ENCODE assay signal across 8 cellular contexts in genomic region chr3:19946832-19947548, GRCh38. TPM values are rescaled to one million over a fixed set of nuclear protein-coding genes. Genes with fewer than 3 reads are reported as not detected.
DNase-seq lines count a peak whose midpoint lies in the region; ATAC-seq and TF ChIP-seq lines count a peak whose summit lies in the region.

RAB5A (plus strand) TSS chr3:19947097; CDS start chr3:19950899, 3,802 bp downstream.

- H3K36me3 ChIP-seq in SK-N-SH (replicated peaks in 1 of 2; ENCODE audit: control insufficient read depth in 1 of 2, insufficient read depth in 2 of 2, low read length in 1 of 2) (peaks cover 15 to 18% of the 10 kb centered on the region in 2 experiments), gastroesophageal sphincter (peaks cover 0 to 3% of the 10 kb centered on the region in 2 donors)

- H3K9ac ChIP-seq in SK-N-SH = peak within 1 kb of the TSS; percentile 94

- H3K4me1 ChIP-seq in SK-N-SH (ENCODE audit: control insufficient read depth in 1 of 2, insufficient read depth in 2 of 2, low read depth in 1 of 2, low read length in 1 of 2) = peaks cover 10 to 20% of the 10 kb centered on the region in 2 experiments; a peak in 3 of 4 replicates
- peaks cover 6 to 43% (median 8%) of the 10 kb centered on the region in 3 donors for H3K4me1 ChIP-seq in gastroesophageal sphincter

- TF ChIP-seq EP300 in SK-N-SH (IDR thresholded peaks at IDR 0.05; ENCODE audit: borderline replicate concordance in 1 of 2, low read depth in 1 of 2, low read length in 1 of 2) = no peak
- TF ChIP-seq EP300 in gastroesophageal sphincter (IDR thresholded peaks at IDR 0.05) = no peak

- H3K27ac ChIP-seq in SK-N-SH (ENCODE audit: low read depth in 2 of 2, low read length in 1 of 2) (peak within 1 kb of the TSS; percentile 88 to 95), gastroesophageal sphincter (peak within 1 kb of the TSS; percentile 87 to 97 (median 96))

- H4K20me1 ChIP-seq in SK-N-SH (ENCODE audit: insufficient read depth) = peaks cover 37% of the 10 kb centered on the region

- H3K9me3 ChIP-seq in SK-N-SH (no peaks in the 10 kb centered on the region), gastroesophageal sphincter (no peaks in the 10 kb centered on the region)

- peaks cover 9% of the 10 kb centered on the region for H3F3A ChIP-seq in SK-N-SH (replicated peaks; ENCODE audit: insufficient read depth)

- H3K79me2 ChIP-seq in SK-N-SH (ENCODE audit: insufficient read depth) = peaks cover 48% of the 10 kb centered on the region

- 0% methylated on average over 30 of the region's 73 CpGs for WGBS in SK-N-SH (ENCODE audit: low lambda C conversion rate)
- WGBS in gastroesophageal sphincter (ENCODE audit: low coverage in 1 of 2), 2 donors = 0% methylated on average over 21 of the region's 73 CpGs; no CpG with 5 or more reads in 1 of the 2 donors

- peak; percentile 70 to 76 for TF ChIP-seq POLR2A in gastroesophageal sphincter (IDR thresholded peaks at IDR 0.05)

- ATAC-seq in HG02571 (IDR thresholded peaks at IDR 0.05; ENCODE audit: unreplicated experiment) (peak; percentile 93), gastroesophageal sphincter (peak; percentile 98)

- H3K4me3 ChIP-seq in SK-N-SH (ENCODE audit: low read depth in 2 of 2, low read length in 1 of 2) = peak within 1 kb of the TSS; percentile 94 to 100
- H3K4me3 ChIP-seq in gastroesophageal sphincter = peak within 1 kb of the TSS; percentile 82 to 89

- TF ChIP-seq CTCF in SK-N-SH (IDR thresholded peaks at IDR 0.05) = no peak
- peak in 1 of 4 experiments; percentile 3 for TF ChIP-seq CTCF in gastroesophageal sphincter (IDR thresholded peaks at IDR 0.05)

- no peaks in the 10 kb centered on the region for H3K9me2 ChIP-seq in SK-N-SH

- peak within 1 kb of the TSS; percentile 96 for H2AFZ ChIP-seq in SK-N-SH (ENCODE audit: low read depth)

- TF ChIP-seq RAD21 in SK-N-SH (IDR thresholded peaks at IDR 0.05; ENCODE audit: low read length) = no peak

- CTCF ChIA-PET in SK-N-SH (lab: Yijun Ruan, JAX) = no interaction called here

- DNase-seq in GM04504 (ENCODE audit: low read depth) (peak; percentile 95), NCI-H1048 (lab: John Stamatoyannopoulos, UW) (peak; percentile 96), SK-N-SH (peak; percentile 96), non-pigmented ciliary epithelial cell (ENCODE audit: low read depth) (peak; percentile 95), superior temporal gyrus (ENCODE audit: extremely low spot score) (peak; percentile 97)
- peak; percentile 97 for DNase-seq in activated naive CD4-positive, alpha-beta T cell treated with anti-CD3 and anti-CD28 coated beads, Interleukin-2, amount 50 U/mL, for 16 hours

- peak within 1 kb of the TSS; percentile 81 for H3K4me2 ChIP-seq in SK-N-SH

- H3K27me3 ChIP-seq in SK-N-SH (ENCODE audit: insufficient read depth) (no peaks in the 10 kb centered on the region), gastroesophageal sphincter (no peaks in the 10 kb centered on the region)

- POLR2A ChIA-PET in SK-N-SH (lab: Yijun Ruan, JAX) = interaction anchor here (0.6 kb wide), 1 partner anchor 743 kb away, joined by 3 read pairs; no protein-coding TSS in a partner anchor

TF ChIP-seq in SK-N-SH, 30 proteins besides CTCF, POLR2A, EP300 and RAD21 (continues in another document):
- no peak for TF ChIP-seq ZBTB33 (IDR thresholded peaks at IDR 0.05; ENCODE audit: borderline replicate concordance, low read depth)
- TF ChIP-seq FOXJ3 (CRISPR knock-in tag; IDR thresholded peaks at IDR 0.05) = no peak
- TF ChIP-seq MXI1 (IDR thresholded peaks at IDR 0.05; ENCODE audit: low read depth, low read length) = peak; percentile 36; the same call in 1 of the 2 replicates
- TF ChIP-seq GATA2 (CRISPR knock-in tag; IDR thresholded peaks at IDR 0.05) = no peak
- no peak for TF ChIP-seq FOSL2 (IDR thresholded peaks at IDR 0.05; ENCODE audit: borderline replicate concordance, low read depth)
- no peak for TF ChIP-seq RXRA (IDR thresholded peaks at IDR 0.05; ENCODE audit: borderline replicate concordance, low read depth)
- TF ChIP-seq RFX5 (IDR thresholded peaks at IDR 0.05; ENCODE audit: low read length) = no peak
- TF ChIP-seq RCOR1 (IDR thresholded peaks at IDR 0.05; ENCODE audit: low read length) = no peak
- TF ChIP-seq GABPA (IDR thresholded peaks at IDR 0.05; ENCODE audit: low read depth) = peak; percentile 92
- no peak for TF ChIP-seq MEF2A (IDR thresholded peaks at IDR 0.05; ENCODE audit: borderline replicate concordance, low read depth)
- TF ChIP-seq USF1 (IDR thresholded peaks at IDR 0.05; ENCODE audit: borderline replicate concordance, low read depth) = peak; percentile 96
- no peak; the same call in none of the 2 replicates for TF ChIP-seq MAX (IDR thresholded peaks at IDR 0.05; ENCODE audit: low read depth)
- 0 out of 2 replicates have a peak, but pooled peaks have one; percentile 3 for TF ChIP-seq PBX3 (IDR thresholded peaks at IDR 0.05)
- peak; percentile 93 for TF ChIP-seq ELF1 (IDR thresholded peaks at IDR 0.05)
- peak; percentile 85 for TF ChIP-seq YY1 (IDR thresholded peaks at IDR 0.05; ENCODE audit: low read depth)
- peak; percentile 65; the same call in 1 of the 2 replicates for TF ChIP-seq TAF1 (IDR thresholded peaks at IDR 0.05; ENCODE audit: borderline replicate concordance, low read depth, low read length)
- 0 out of 2 replicates have a peak, but pooled peaks have one; percentile 19 for TF ChIP-seq REST (IDR thresholded peaks at IDR 0.05; ENCODE audit: low read depth, low read length)
- no peak for TF ChIP-seq FOXM1 (IDR thresholded peaks at IDR 0.05; ENCODE audit: low read depth)
- TF ChIP-seq EZH2phosphoT487 (IDR thresholded peaks at IDR 0.05; ENCODE audit: borderline replicate concordance, low read depth) = no peak
- TF ChIP-seq TEAD4 (IDR thresholded peaks at IDR 0.05; ENCODE audit: borderline replicate concordance, insufficient read depth) = no peak
- TF ChIP-seq TCF12 (IDR thresholded peaks at IDR 0.05) = no peak; the same call in 1 of the 2 replicates

RNA-seq across cellular contexts. Expression of gene RAB5A, which starts in this region (rescaled TPM):
- polyA plus RNA-seq in SK-N-SH (2012; rRNA removed) = 26.9 and 31.0 TPM in 2 replicates
- 33.6 and 42.5 TPM in 2 replicates for polyA plus RNA-seq in SK-N-SH (2012; cell fraction: cytosol; rRNA removed)
- polyA plus RNA-seq in SK-N-SH (2012; cell fraction: nucleus; rRNA removed) = 14.8 and 16.8 TPM in 2 replicates
- total RNA-seq in gastroesophageal sphincter = 10 to 100 TPM; 59.2 to 88.3 (median 78.4) TPM

Comparison
In these comparisons a context has a peak if more than half of its experiments do, and no peak if none do; other contexts are left out.
1. Peak in every context shown above with its lines: DNase-seq, ATAC-seq, H3K4me3 ChIP-seq and H3K27ac ChIP-seq.